Comparison of ENCODE assay signal across 1 cellular context in the genomic region with DNA sequence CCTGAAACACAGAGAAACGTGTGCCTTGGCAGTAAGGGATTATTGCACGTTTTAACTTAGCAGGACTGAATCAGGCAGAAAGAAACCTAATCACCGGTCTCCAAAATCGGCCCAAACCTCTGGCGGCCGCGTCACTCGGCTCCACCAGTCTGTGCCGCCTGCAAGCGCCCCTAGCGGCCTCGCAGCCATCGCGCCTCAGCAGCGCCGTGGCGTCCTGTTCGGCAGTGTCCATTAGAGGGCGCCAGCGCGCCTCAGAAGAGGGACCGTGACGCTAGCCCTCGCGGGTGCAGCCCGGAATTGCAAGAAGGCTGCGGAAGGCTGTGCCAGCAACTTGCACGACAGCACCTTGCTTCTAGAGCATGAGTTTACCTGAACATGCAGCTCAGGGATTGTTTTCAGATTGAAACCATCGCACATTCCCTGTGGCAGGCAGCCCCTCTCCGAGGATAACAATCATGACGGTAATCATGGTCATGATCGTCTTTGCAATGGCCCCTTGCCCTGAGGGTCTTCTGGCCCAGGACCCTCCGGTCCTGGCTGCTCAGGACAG.
A peak's percentile ranks its signal among the peaks of the same experiment; 100 is the strongest.
TF ChIP-seq lines count a peak whose summit lies in the region.

No MANE protein-coding gene starts in this region.

TF ChIP-seq in HepG2, 621 proteins besides CTCF, POLR2A, EP300 and RAD21 (continued from another document and continues in another):
- TF ChIP-seq MTF2 (CRISPR knock-in tag; IDR thresholded peaks at IDR 0.05; ENCODE audit: borderline replicate concordance) (peak; percentile 94), SYNCRIP (IDR thresholded peaks at IDR 0.05; ENCODE audit: insufficient read depth, low read depth, low read length) (no peak), SMYD3 (CRISPR knock-in tag; IDR thresholded peaks at IDR 0.05) (no peak), NFE2L1 (CRISPR knock-in tag; IDR thresholded peaks at IDR 0.05; ENCODE audit: borderline replicate concordance) (no peak), ZNF737 (CRISPR knock-in tag; IDR thresholded peaks at IDR 0.05; ENCODE audit: borderline replicate concordance) (no peak), KDM2A (CRISPR knock-in tag; IDR thresholded peaks at IDR 0.05; ENCODE audit: borderline replicate concordance, low read depth) (peak; percentile 99), ZNF367 (CRISPR knock-in tag; IDR thresholded peaks at IDR 0.05; ENCODE audit: borderline replicate concordance) (no peak), MLXIP (CRISPR knock-in tag; IDR thresholded peaks at IDR 0.05; ENCODE audit: borderline replicate concordance) (no peak), CREM (IDR thresholded peaks at IDR 0.05) (peak; percentile 35; the same call in 1 of the 2 replicates), CREM (CRISPR knock-in tag; IDR thresholded peaks at IDR 0.05) (0 out of 2 replicates have a peak, but pooled peaks have one; percentile 1), ZNF614 (CRISPR knock-in tag; IDR thresholded peaks at IDR 0.05; ENCODE audit: borderline replicate concordance) (peak; percentile 83; the same call in 1 of the 2 replicates), ZFP36 (IDR thresholded peaks at IDR 0.05; ENCODE audit: borderline replicate concordance, low read depth, low read length, partially characterized antibody) (no peak), CAMTA2 (CRISPR knock-in tag; IDR thresholded peaks at IDR 0.05; ENCODE audit: borderline replicate concordance) (no peak), DR1 (CRISPR knock-in tag; IDR thresholded peaks at IDR 0.05) (no peak), SOX5 (CRISPR knock-in tag; IDR thresholded peaks at IDR 0.05; ENCODE audit: borderline replicate concordance) (peak; percentile 34; the same call in 1 of the 2 replicates), ARID4A (CRISPR knock-in tag; IDR thresholded peaks at IDR 0.05; ENCODE audit: borderline replicate concordance) (peak; percentile 67; the same call in 1 of the 2 replicates), PREB (CRISPR knock-in tag; IDR thresholded peaks at IDR 0.05) (no peak), MIXL1 (CRISPR knock-in tag; IDR thresholded peaks at IDR 0.05) (peak; percentile 72; the same call in 1 of the 2 replicates), SPEN (CRISPR knock-in tag; IDR thresholded peaks at IDR 0.05; ENCODE audit: low read depth) (peak; percentile 77), ZNF230 (CRISPR knock-in tag; IDR thresholded peaks at IDR 0.05) (no peak), MXD4 (CRISPR knock-in tag; IDR thresholded peaks at IDR 0.05) (peak; percentile 63; the same call in 1 of the 2 replicates), ZNF615 (CRISPR knock-in tag; IDR thresholded peaks at IDR 0.05; ENCODE audit: borderline replicate concordance) (no peak), MAFK (conservative IDR thresholded peaks at IDR 0.05 in 1 of 2, IDR thresholded peaks at IDR 0.05 in 1 of 2; ENCODE audit: low read length in 2 of 2) (no peak), ZNF567 (CRISPR knock-in tag; IDR thresholded peaks at IDR 0.05; ENCODE audit: borderline replicate concordance) (peak; percentile 86), HMG20B (CRISPR knock-in tag; conservative IDR thresholded peaks at IDR 0.05) (no peak), ZBTB7B (CRISPR knock-in tag; IDR thresholded peaks at IDR 0.05) (peak; percentile 45; the same call in 1 of the 2 replicates), SALL1 (CRISPR knock-in tag; IDR thresholded peaks at IDR 0.05) (peak; percentile 93), PTBP1 (IDR thresholded peaks at IDR 0.05; ENCODE audit: low read depth, low read length, poor library complexity, severe bottlenecking) (peak; percentile 46), CEBPB (IDR thresholded peaks at IDR 0.05; ENCODE audit: borderline replicate concordance, low read depth, low read length) (no peak), ZNF629 (CRISPR knock-in tag; conservative IDR thresholded peaks at IDR 0.05) (0 out of 2 replicates have a peak, but pooled peaks have one; percentile 30), SAP130 (CRISPR knock-in tag; IDR thresholded peaks at IDR 0.05; ENCODE audit: low read depth) (peak; percentile 72), ZNF501 (CRISPR knock-in tag; IDR thresholded peaks at IDR 0.05) (peak; percentile 70)
- TF ChIP-seq, protein P1, sequence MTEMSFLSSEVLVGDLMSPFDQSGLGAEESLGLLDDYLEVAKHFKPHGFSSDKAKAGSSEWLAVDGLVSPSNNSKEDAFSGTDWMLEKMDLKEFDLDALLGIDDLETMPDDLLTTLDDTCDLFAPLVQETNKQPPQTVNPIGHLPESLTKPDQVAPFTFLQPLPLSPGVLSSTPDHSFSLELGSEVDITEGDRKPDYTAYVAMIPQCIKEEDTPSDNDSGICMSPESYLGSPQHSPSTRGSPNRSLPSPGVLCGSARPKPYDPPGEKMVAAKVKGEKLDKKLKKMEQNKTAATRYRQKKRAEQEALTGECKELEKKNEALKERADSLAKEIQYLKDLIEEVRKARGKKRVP (CRISPR knock-in tag; IDR thresholded peaks at IDR 0.05): peak in 1 of 2 experiments; percentile 59; a peak in 1 of 4 replicates
- TF ChIP-seq, protein P2, sequence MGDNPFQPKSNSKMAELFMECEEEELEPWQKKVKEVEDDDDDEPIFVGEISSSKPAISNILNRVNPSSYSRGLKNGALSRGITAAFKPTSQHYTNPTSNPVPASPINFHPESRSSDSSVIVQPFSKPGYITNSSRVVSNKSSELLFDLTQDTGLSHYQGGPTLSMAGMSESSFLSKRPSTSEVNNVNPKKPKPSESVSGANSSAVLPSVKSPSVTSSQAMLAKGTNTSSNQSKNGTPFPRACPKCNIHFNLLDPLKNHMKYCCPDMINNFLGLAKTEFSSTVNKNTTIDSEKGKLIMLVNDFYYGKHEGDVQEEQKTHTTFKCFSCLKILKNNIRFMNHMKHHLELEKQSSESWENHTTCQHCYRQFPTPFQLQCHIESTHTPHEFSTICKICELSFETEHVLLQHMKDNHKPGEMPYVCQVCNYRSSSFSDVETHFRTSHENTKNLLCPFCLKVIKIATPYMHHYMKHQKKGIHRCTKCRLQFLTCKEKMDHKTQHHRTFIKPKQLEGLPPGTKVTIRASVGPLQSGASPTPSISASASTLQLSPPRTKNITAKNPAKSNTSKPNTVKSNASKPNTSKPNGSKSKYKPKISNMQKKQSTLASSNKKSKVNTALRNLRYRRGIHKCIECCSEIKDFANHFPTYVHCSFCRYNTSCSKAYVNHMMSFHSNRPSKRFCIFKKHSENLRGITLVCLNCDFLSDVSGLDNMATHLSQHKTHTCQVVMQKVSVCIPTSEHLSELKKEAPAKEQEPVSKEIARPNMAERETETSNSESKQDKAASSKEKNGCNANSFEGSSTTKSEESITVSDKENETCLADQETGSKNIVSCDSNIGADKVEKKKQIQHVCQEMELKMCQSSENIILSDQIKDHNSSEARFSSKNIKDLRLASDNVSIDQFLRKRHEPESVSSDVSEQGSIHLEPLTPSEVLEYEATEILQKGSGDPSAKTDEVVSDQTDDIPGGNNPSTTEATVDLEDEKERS (CRISPR knock-in tag; IDR thresholded peaks at IDR 0.05): 0 out of 2 replicates have a peak, but pooled peaks have one; percentile 28
- TF ChIP-seq, protein P3, sequence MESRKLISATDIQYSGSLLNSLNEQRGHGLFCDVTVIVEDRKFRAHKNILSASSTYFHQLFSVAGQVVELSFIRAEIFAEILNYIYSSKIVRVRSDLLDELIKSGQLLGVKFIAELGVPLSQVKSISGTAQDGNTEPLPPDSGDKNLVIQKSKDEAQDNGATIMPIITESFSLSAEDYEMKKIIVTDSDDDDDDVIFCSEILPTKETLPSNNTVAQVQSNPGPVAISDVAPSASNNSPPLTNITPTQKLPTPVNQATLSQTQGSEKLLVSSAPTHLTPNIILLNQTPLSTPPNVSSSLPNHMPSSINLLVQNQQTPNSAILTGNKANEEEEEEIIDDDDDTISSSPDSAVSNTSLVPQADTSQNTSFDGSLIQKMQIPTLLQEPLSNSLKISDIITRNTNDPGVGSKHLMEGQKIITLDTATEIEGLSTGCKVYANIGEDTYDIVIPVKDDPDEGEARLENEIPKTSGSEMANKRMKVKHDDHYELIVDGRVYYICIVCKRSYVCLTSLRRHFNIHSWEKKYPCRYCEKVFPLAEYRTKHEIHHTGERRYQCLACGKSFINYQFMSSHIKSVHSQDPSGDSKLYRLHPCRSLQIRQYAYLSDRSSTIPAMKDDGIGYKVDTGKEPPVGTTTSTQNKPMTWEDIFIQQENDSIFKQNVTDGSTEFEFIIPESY (CRISPR knock-in tag; IDR thresholded peaks at IDR 0.05): peak; percentile 93
- TF ChIP-seq, protein P4, sequence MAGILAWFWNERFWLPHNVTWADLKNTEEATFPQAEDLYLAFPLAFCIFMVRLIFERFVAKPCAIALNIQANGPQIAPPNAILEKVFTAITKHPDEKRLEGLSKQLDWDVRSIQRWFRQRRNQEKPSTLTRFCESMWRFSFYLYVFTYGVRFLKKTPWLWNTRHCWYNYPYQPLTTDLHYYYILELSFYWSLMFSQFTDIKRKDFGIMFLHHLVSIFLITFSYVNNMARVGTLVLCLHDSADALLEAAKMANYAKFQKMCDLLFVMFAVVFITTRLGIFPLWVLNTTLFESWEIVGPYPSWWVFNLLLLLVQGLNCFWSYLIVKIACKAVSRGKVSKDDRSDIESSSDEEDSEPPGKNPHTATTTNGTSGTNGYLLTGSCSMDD (CRISPR knock-in tag; IDR thresholded peaks at IDR 0.05): no peak
- TF ChIP-seq, protein P5, sequence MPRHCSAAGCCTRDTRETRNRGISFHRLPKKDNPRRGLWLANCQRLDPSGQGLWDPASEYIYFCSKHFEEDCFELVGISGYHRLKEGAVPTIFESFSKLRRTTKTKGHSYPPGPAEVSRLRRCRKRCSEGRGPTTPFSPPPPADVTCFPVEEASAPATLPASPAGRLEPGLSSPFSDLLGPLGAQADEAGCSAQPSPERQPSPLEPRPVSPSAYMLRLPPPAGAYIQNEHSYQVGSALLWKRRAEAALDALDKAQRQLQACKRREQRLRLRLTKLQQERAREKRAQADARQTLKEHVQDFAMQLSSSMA (CRISPR knock-in tag; IDR thresholded peaks at IDR 0.05): 0 out of 2 replicates have a peak, but pooled peaks have one; percentile 29
- TF ChIP-seq, protein P6, sequence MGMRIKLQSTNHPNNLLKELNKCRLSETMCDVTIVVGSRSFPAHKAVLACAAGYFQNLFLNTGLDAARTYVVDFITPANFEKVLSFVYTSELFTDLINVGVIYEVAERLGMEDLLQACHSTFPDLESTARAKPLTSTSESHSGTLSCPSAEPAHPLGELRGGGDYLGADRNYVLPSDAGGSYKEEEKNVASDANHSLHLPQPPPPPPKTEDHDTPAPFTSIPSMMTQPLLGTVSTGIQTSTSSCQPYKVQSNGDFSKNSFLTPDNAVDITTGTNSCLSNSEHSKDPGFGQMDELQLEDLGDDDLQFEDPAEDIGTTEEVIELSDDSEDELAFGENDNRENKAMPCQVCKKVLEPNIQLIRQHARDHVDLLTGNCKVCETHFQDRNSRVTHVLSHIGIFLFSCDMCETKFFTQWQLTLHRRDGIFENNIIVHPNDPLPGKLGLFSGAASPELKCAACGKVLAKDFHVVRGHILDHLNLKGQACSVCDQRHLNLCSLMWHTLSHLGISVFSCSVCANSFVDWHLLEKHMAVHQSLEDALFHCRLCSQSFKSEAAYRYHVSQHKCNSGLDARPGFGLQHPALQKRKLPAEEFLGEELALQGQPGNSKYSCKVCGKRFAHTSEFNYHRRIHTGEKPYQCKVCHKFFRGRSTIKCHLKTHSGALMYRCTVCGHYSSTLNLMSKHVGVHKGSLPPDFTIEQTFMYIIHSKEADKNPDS (CRISPR knock-in tag; IDR thresholded peaks at IDR 0.05): 0 out of 2 replicates have a peak, but pooled peaks have one; percentile 78
